Comparison of ENCODE assay signal across 28 cellular contexts in genomic region chr3:117255736-117256135, GRCh38.
"Had no signal": no experiment of that assay in that cellular context is flagged by ENCODE, and none has a peak within 500 bp of the region (broad histone marks: within the 10 kb centered on the region; RNA-seq: fewer than 3 reads in every experiment).

No MANE protein-coding gene starts in this region.

- H3K36me3 ChIP-seq: colonic mucosa, esophagus muscularis mucosa, esophagus squamous epithelium, gastrocnemius medialis, gastroesophageal sphincter, heart left ventricle, heart right ventricle had no signal

- H3K27me3 ChIP-seq: colonic mucosa, dorsolateral prefrontal cortex, esophagus muscularis mucosa, esophagus squamous epithelium, foreskin keratinocyte, gastrocnemius medialis, gastroesophageal sphincter, heart left ventricle, heart right ventricle had no signal

- H3K4me1 ChIP-seq: colonic mucosa, esophagus muscularis mucosa, esophagus squamous epithelium, foreskin keratinocyte, gastrocnemius medialis, gastroesophageal sphincter, heart left ventricle, heart right ventricle had no signal

- FAIRE-seq: colon, endometrium, endothelial cell of umbilical vein, frontal cortex had no signal

- H3K4me3 ChIP-seq: colonic mucosa, coronary artery, dorsolateral prefrontal cortex, esophagus muscularis mucosa, esophagus squamous epithelium, gastrocnemius medialis, gastroesophageal sphincter, heart left ventricle, heart right ventricle had no signal

- H3K27ac ChIP-seq: colonic mucosa, coronary artery, dorsolateral prefrontal cortex, epithelial cell of prostate, esophagus muscularis mucosa, esophagus squamous epithelium, foreskin keratinocyte, gastrocnemius medialis, gastroesophageal sphincter, heart left ventricle, heart right ventricle had no signal

- DNase-seq: colonic mucosa; cortex of kidney; dermis blood vessel endothelial cell; dorsolateral prefrontal cortex; effector CD4-positive, alpha-beta T cell; effector CD8-positive, alpha-beta T cell; effector memory CD4-positive, alpha-beta T cell; effector memory CD8-positive, alpha-beta T cell; endodermal cell; erythroblast; esophagus squamous epithelium; foreskin fibroblast; foreskin keratinocyte; foreskin melanocyte; gastrocnemius medialis; glutamatergic neuron; head of caudate nucleus; heart left ventricle; heart right ventricle had no signal

- ATAC-seq: effector memory CD8-positive, alpha-beta T cell; esophagus mucosa; foreskin keratinocyte; gastrocnemius medialis; gastroesophageal sphincter; heart left ventricle; heart right ventricle had no signal

- H3K9me3 ChIP-seq: colonic mucosa, esophagus muscularis mucosa, esophagus squamous epithelium, gastrocnemius medialis, gastroesophageal sphincter, heart left ventricle, heart right ventricle had no signal
